ENCODE assay signal across 1 cellular context in genomic region chr3:95348879-95349278, GRCh38.
TF ChIP-seq lines count a peak whose summit lies in the region.

No MANE protein-coding gene starts in this region.

TF ChIP-seq in WTC11, 78 proteins besides CTCF, POLR2A, EP300 and RAD21 (continued from another document):
- TF ChIP-seq AFF4 (CRISPR knock-in tag; IDR thresholded peaks at IDR 0.05; ENCODE audit: borderline replicate concordance) (no peak), ZNF396 (CRISPR knock-in tag; IDR thresholded peaks at IDR 0.05; ENCODE audit: borderline replicate concordance) (no peak), STAT6 (CRISPR knock-in tag; conservative IDR thresholded peaks at IDR 0.05; ENCODE audit: low read depth) (no peak), OVOL2 (CRISPR knock-in tag; IDR thresholded peaks at IDR 0.05; ENCODE audit: borderline replicate concordance) (no peak), USF2 (CRISPR knock-in tag; IDR thresholded peaks at IDR 0.05) (no peak), FOXP4 (CRISPR knock-in tag; IDR thresholded peaks at IDR 0.05) (no peak), PRRX2 (CRISPR knock-in tag; IDR thresholded peaks at IDR 0.05) (no peak), ZBTB21 (CRISPR knock-in tag; IDR thresholded peaks at IDR 0.05; ENCODE audit: borderline replicate concordance) (no peak), ZSCAN18 (CRISPR knock-in tag; IDR thresholded peaks at IDR 0.05) (no peak), ZNF512 (CRISPR knock-in tag; IDR thresholded peaks at IDR 0.05; ENCODE audit: borderline replicate concordance) (no peak), SOX15 (CRISPR knock-in tag; IDR thresholded peaks at IDR 0.05) (no peak), FOXP1 (CRISPR knock-in tag; IDR thresholded peaks at IDR 0.05; ENCODE audit: borderline replicate concordance) (no peak), SP1 (CRISPR knock-in tag; conservative IDR thresholded peaks at IDR 0.05) (no peak), ETV6 (CRISPR knock-in tag; IDR thresholded peaks at IDR 0.05) (no peak)
